In the genomic region with DNA sequence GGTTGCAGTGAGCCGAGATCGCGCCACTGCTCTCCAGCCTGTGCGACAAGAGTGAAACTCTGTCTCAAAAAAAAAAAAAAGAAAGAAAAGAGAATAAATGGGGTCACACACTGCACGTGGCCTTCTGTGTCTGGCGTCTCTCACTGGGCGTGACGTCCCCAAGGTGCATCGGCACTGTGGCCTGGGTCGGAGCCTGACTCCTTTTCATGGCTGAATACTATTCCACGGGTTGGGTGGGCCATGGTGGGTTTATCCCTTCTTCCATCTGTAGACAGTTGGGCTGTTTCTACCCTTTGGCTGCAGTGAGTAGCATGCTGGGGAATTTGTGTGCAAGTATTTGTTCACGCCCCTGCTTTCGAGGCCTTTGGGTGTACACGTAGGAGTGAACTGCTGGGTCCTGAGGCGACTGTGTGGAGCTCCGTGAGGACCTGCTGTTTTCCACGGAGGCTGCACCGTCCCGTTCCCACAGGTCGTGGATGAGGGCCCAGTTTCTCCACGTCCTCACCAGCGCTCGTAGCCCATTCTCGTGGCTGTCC, we compare ENCODE assay signal across 31 cellular contexts. TPM values are rescaled to one million over a fixed set of nuclear protein-coding genes. Genes with fewer than 3 reads are reported as not detected.
"Had no signal": no experiment of that assay in that cellular context is flagged by ENCODE, and none has a peak within 500 bp of the region (broad histone marks: within the 10 kb centered on the region; RNA-seq: fewer than 3 reads in every experiment).

No MANE protein-coding gene starts in this region.

- H3K27me3 Mint-ChIP-seq: activated CD4-positive, alpha-beta T cell treated with anti-CD3 and anti-CD28 coated beads, Interleukin-2, amount 10 ng/mL, durations not matched to agents 24 days and 14 days; activated naive CD4-positive, alpha-beta T cell treated with anti-CD3 and anti-CD28 coated beads, Interleukin-2, amount 50 U/mL, for 24 hours had no signal

- H3K9me3 Mint-ChIP-seq: activated CD4-positive, alpha-beta T cell treated with anti-CD3 and anti-CD28 coated beads, Interleukin-2, amount 10 ng/mL, durations not matched to agents 24 days and 14 days; activated naive CD4-positive, alpha-beta T cell treated with anti-CD3 and anti-CD28 coated beads, Interleukin-2, amount 50 U/mL, for 24 hours; activated T-helper 2 cell treated with anti-CD3 and anti-CD28 coated beads, Interferon-gamma antibody, Interleukin-2, Interleukin-4, amounts not matched to agents 10 μg/mL and 5 μg/mL and 100 μg/mL, durations not matched to agents 14 hours and 24 hours and 36 hours had no signal

- H3K4me1 ChIP-seq: ascending aorta, SJSA1 had no signal

- H3K9me3 ChIP-seq: SK-N-SH had no signal

- H3K27me3 ChIP-seq: ascending aorta, cardiac muscle cell, SJSA1 had no signal

- H3K9ac ChIP-seq: KMS-11, SK-N-SH had no signal

- ATAC-seq: activated CD8-positive, alpha-beta T cell treated with anti-CD3 and anti-CD28 coated beads for 36 hours had no signal

- DNase-seq: activated CD4-positive, alpha-beta T cell treated with anti-CD3 and anti-CD28 coated beads, Interleukin-2, amount 10 ng/mL, durations not matched to agents 24 days and 14 days; activated CD4-positive, alpha-beta T cell treated with anti-CD3 and anti-CD28 coated beads, Interleukin-2, amount 50 U/mL, for 4 hours; activated CD8-positive, alpha-beta T cell treated with anti-CD3 and anti-CD28 coated beads for 36 hours; activated gamma-delta T cell; activated naive CD4-positive, alpha-beta T cell treated with Interleukin-2 at 50 U/mL for 16 hours; activated naive CD8-positive, alpha-beta T cell treated with anti-CD3 and anti-CD28 coated beads, Interleukin-2, amount 10 ng/mL, durations not matched to agents 7 days and 5 days; activated T-cell treated with anti-CD3 and anti-CD28 coated beads, Interleukin-2, amount 50 U/mL, for 24 hours; MM.1S; MV-4-11; NCI-H1092; NCI-H1436 treated with DMSO at 0.1 percent for 48 hours; NCI-H1694 treated with DMSO at 0.1 percent for 48 hours; NCI-H2107; NCI-H510A; NCI-H748 treated with DMSO at 0.1 percent for 48 hours; NK-92 treated with Interleukin-12 subunit alpha and Interleukin-12 subunit beta, amount 100 ng/mL, for 24 hours; SHP77 treated with DMSO at 0.1 percent for 48 hours; SK-N-SH had no signal

- H3K27ac ChIP-seq: ascending aorta, cardiac muscle cell, KMS-11, PC-9, SJSA1 had no signal

- H3K4me1 Mint-ChIP-seq: activated CD4-positive, alpha-beta T cell treated with anti-CD3 and anti-CD28 coated beads, Interleukin-2, amount 10 ng/mL, durations not matched to agents 24 days and 14 days; activated naive CD4-positive, alpha-beta T cell treated with anti-CD3 and anti-CD28 coated beads, Interleukin-2, amount 50 U/mL, for 24 hours; activated naive CD8-positive, alpha-beta T cell treated with anti-CD3 and anti-CD28 coated beads, Interleukin-2, amount 10 ng/mL, durations not matched to agents 7 days and 5 days had no signal

- H3K4me3 ChIP-seq: ascending aorta, cardiac muscle cell, PC-9, SJSA1 had no signal

- H3K4me2 ChIP-seq: KMS-11, PC-9, SK-N-SH had no signal

- FAIRE-seq: TTC549 had no signal

- H3K4me3 Mint-ChIP-seq: activated CD4-positive, alpha-beta T cell treated with anti-CD3 and anti-CD28 coated beads, Interleukin-2, amount 10 ng/mL, durations not matched to agents 24 days and 14 days; activated CD8-positive, alpha-beta T cell treated with anti-CD3 and anti-CD28 coated beads for 36 hours; activated naive CD4-positive, alpha-beta T cell treated with anti-CD3 and anti-CD28 coated beads, Interleukin-2, amount 50 U/mL, for 24 hours; activated naive CD8-positive, alpha-beta T cell treated with anti-CD3 and anti-CD28 coated beads, Interleukin-2, amount 10 ng/mL, durations not matched to agents 7 days and 5 days; activated T-cell treated with anti-CD3 and anti-CD28 coated beads, Interleukin-2, amount 50 U/mL, for 24 hours; T-helper 1 cell treated with Interleukin-12 subunit alpha and Interleukin-12 subunit beta and Interleukin-4 antibody, amounts not matched to agents 30 μg/mL and 1 μg/mL, for 36 hours; T-helper 2 cell treated with Interferon-gamma antibody and Interleukin-4, amounts not matched to agents 5 μg/mL and 100 μg/mL, for 36 hours had no signal

- H2AFZ ChIP-seq: PC-9 had no signal

- H3K27ac Mint-ChIP-seq: activated CD4-positive, alpha-beta T cell treated with anti-CD3 and anti-CD28 coated beads, Interleukin-2, amount 10 ng/mL, durations not matched to agents 24 days and 14 days; activated CD8-positive, alpha-beta T cell treated with anti-CD3 and anti-CD28 coated beads for 36 hours; activated naive CD4-positive, alpha-beta T cell treated with anti-CD3 and anti-CD28 coated beads, Interleukin-2, amount 50 U/mL, for 24 hours; activated naive CD8-positive, alpha-beta T cell treated with anti-CD3 and anti-CD28 coated beads, Interleukin-2, amount 10 ng/mL, durations not matched to agents 7 days and 5 days; activated T-cell treated with anti-CD3 and anti-CD28 coated beads, Interleukin-2, amount 50 U/mL, for 24 hours; activated T-helper 2 cell treated with anti-CD3 and anti-CD28 coated beads, Interferon-gamma antibody, Interleukin-2, Interleukin-4, amounts not matched to agents 10 μg/mL and 5 μg/mL and 100 μg/mL, durations not matched to agents 14 hours and 24 hours and 36 hours; T-helper 1 cell treated with Interleukin-12 subunit alpha and Interleukin-12 subunit beta and Interleukin-4 antibody, amounts not matched to agents 30 μg/mL and 1 μg/mL, for 36 hours; T-helper 2 cell treated with Interferon-gamma antibody and Interleukin-4, amounts not matched to agents 5 μg/mL and 100 μg/mL, for 36 hours had no signal

- H3K36me3 Mint-ChIP-seq: activated naive CD4-positive, alpha-beta T cell treated with anti-CD3 and anti-CD28 coated beads, Interleukin-2, amount 50 U/mL, for 24 hours; activated naive CD8-positive, alpha-beta T cell treated with anti-CD3 and anti-CD28 coated beads, Interleukin-2, amount 10 ng/mL, durations not matched to agents 7 days and 5 days had no signal

- H3K36me3 ChIP-seq: cardiac muscle cell, SJSA1 had no signal

RNA-seq across cellular contexts. Expression of gene MISP, which starts 8.3 kb away (rescaled TPM):
- total RNA-seq: activated CD4-positive, alpha-beta T cell treated with anti-CD3 and anti-CD28 coated beads, Interleukin-2, amount 10 ng/mL, durations not matched to agents 24 days and 14 days; activated CD8-positive, alpha-beta memory T cell treated with anti-CD3 and anti-CD28 coated beads for 36 hours; activated CD8-positive, alpha-beta T cell treated with anti-CD3 and anti-CD28 coated beads for 36 hours; activated naive CD8-positive, alpha-beta T cell treated with anti-CD3 and anti-CD28 coated beads, Interleukin-2, amount 10 ng/mL, durations not matched to agents 7 days and 5 days; activated T-helper 2 cell treated with anti-CD3 and anti-CD28 coated beads, Interferon-gamma antibody, Interleukin-2, Interleukin-4, amounts not matched to agents 10 μg/mL and 5 μg/mL and 100 μg/mL, durations not matched to agents 14 hours and 24 hours and 36 hours; ascending aorta had no signal
- polyA plus RNA-seq: cardiac muscle cell had no signal

RNA-seq across cellular contexts. Expression of gene PALM, which starts 33.9 kb away (rescaled TPM):
- total RNA-seq: activated CD4-positive, alpha-beta T cell treated with anti-CD3 and anti-CD28 coated beads, Interleukin-2, amount 10 ng/mL, durations not matched to agents 24 days and 14 days; activated naive CD8-positive, alpha-beta T cell treated with anti-CD3 and anti-CD28 coated beads, Interleukin-2, amount 10 ng/mL, durations not matched to agents 7 days and 5 days; activated T-helper 2 cell treated with anti-CD3 and anti-CD28 coated beads, Interferon-gamma antibody, Interleukin-2, Interleukin-4, amounts not matched to agents 10 μg/mL and 5 μg/mL and 100 μg/mL, durations not matched to agents 14 hours and 24 hours and 36 hours; SJSA1 had no signal

RNA-seq across cellular contexts. Expression of gene PRSS57, which starts 47.4 kb away (rescaled TPM):
- total RNA-seq: activated CD4-positive, alpha-beta T cell treated with anti-CD3 and anti-CD28 coated beads, Interleukin-2, amount 10 ng/mL, durations not matched to agents 24 days and 14 days; activated CD8-positive, alpha-beta memory T cell treated with anti-CD3 and anti-CD28 coated beads for 36 hours; activated CD8-positive, alpha-beta T cell treated with anti-CD3 and anti-CD28 coated beads for 36 hours; activated naive CD8-positive, alpha-beta T cell treated with anti-CD3 and anti-CD28 coated beads, Interleukin-2, amount 10 ng/mL, durations not matched to agents 7 days and 5 days; activated T-helper 2 cell treated with anti-CD3 and anti-CD28 coated beads, Interferon-gamma antibody, Interleukin-2, Interleukin-4, amounts not matched to agents 10 μg/mL and 5 μg/mL and 100 μg/mL, durations not matched to agents 14 hours and 24 hours and 36 hours; ascending aorta; cardiac muscle cell; LHCN-M2; OCI-LY7; PC-9; SJSA1 had no signal
- polyA plus RNA-seq: cardiac muscle cell, SK-N-SH had no signal
